ENCODE assay signal across 13 cellular contexts in the genomic region with DNA sequence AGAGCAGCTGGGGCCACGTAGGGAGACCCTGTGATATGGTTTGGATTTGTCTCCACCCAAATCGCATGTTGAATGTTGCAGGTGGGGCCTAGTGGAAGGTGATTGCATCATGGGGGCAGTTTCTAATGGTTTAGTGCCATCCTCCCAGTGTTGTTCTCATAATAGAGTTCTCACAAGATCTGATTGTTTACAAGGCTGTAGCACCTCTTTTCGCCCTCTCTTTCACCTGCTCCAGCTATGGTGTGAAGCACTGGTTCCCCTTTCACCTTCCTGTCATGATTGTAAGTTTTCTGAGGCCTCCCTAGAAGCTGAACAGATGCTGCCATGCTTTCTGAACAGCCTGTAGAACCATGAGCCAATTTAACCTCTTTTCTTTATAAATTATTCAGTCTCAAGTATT.
A peak's percentile ranks its signal among the peaks of the same experiment; 100 is the strongest.
DNase-seq lines count a peak whose midpoint lies in the region; ATAC-seq and TF ChIP-seq lines count a peak whose summit lies in the region.
"Had no signal": no experiment of that assay in that cellular context is flagged by ENCODE, and none has a peak within 500 bp of the region (broad histone marks: within the 10 kb centered on the region; RNA-seq: fewer than 3 reads in every experiment).

No MANE protein-coding gene starts in this region.

- H3K4me3 Mint-ChIP-seq in neural crest cell = no peak overlapping the region
- H3K4me3 Mint-ChIP-seq: activated CD8-positive, alpha-beta memory T cell treated with anti-CD3 and anti-CD28 coated beads, Interleukin-2, amount 10 ng/mL, durations not matched to agents 7 days and 5 days had no signal

- peak; percentile 70 for ATAC-seq in GM19043 (IDR thresholded peaks at IDR 0.05; ENCODE audit: low read depth, unreplicated experiment)
- peak; percentile 72 for ATAC-seq in HG02571 (IDR thresholded peaks at IDR 0.05; ENCODE audit: unreplicated experiment)
- peak; percentile 73 for ATAC-seq in HG03354 (IDR thresholded peaks at IDR 0.05; ENCODE audit: poor library complexity, severe bottlenecking, unreplicated experiment)
- ATAC-seq: Panc1, pancreas had no signal

- no peak for TF ChIP-seq CTCF in neural crest cell (conservative IDR thresholded peaks at IDR 0.05)

- H3K9me3 Mint-ChIP-seq in neural crest cell = peaks cover 17% of the 10 kb centered on the region

- H3K27me3 Mint-ChIP-seq in neural crest cell (ENCODE audit: low read depth) = no peaks in the 10 kb centered on the region
- H3K27me3 Mint-ChIP-seq: activated CD8-positive, alpha-beta memory T cell treated with anti-CD3 and anti-CD28 coated beads, Interleukin-2, amount 10 ng/mL, durations not matched to agents 7 days and 5 days had no signal

- H3K36me3 Mint-ChIP-seq in neural crest cell (ENCODE audit: low read depth) = peaks cover 4% of the 10 kb centered on the region

- peak overlapping the region; percentile 87 for H3K27ac Mint-ChIP-seq in neural crest cell (ENCODE audit: unreplicated experiment)

- DNase-seq in neural crest cell (ENCODE audit: low read depth, low spot score) (no peak), NCI-H345 treated with DMSO at 0.1 percent for 48 hours (lab: John Stamatoyannopoulos, UW; ENCODE audit: unreplicated experiment) (no peak), iPS-NIHi7 (ENCODE audit: extremely low spot score) (no peak)
- DNase-seq in activated CD4-positive, alpha-beta T cell treated with anti-CD3 and anti-CD28 coated beads for 48 hours = no peak
- DNase-seq: activated CD8-positive, alpha-beta memory T cell treated with anti-CD3 and anti-CD28 coated beads, Interleukin-2, amount 10 ng/mL, durations not matched to agents 7 days and 5 days; amniotic stem cell; NCI-H2029 treated with DMSO at 0.1 percent for 48 hours; pancreas; stimulated activated naive CD4-positive, alpha-beta T cell had no signal

- no peaks in the 10 kb centered on the region for H3K4me1 Mint-ChIP-seq in neural crest cell
